8 cellular contexts compared by ENCODE assay signal in genomic region chr1:155253797-155254196, GRCh38. TPM values are rescaled to one million over a fixed set of nuclear protein-coding genes. Genes with fewer than 3 reads are reported as not detected.
A peak's percentile ranks its signal among the peaks of the same experiment; 100 is the strongest.
DNase-seq lines count a peak whose midpoint lies in the region; ATAC-seq and TF ChIP-seq lines count a peak whose summit lies in the region.

No MANE protein-coding gene starts in this region.

- TF ChIP-seq CTCF in foreskin fibroblast (IDR thresholded peaks at IDR 0.05; ENCODE audit: low read depth, low read length), result no peak

- no peak overlapping the region for H3K27ac Mint-ChIP-seq in T-helper 1 cell treated with Interleukin-12 subunit alpha and Interleukin-12 subunit beta and Interleukin-4 antibody, amounts not matched to agents 30 μg/mL and 1 μg/mL, for 36 hours
- no peak overlapping the region for H3K27ac Mint-ChIP-seq in activated CD4-positive, alpha-beta memory T cell treated with anti-CD3 and anti-CD28 coated beads for 36 hours
- H3K27ac Mint-ChIP-seq in stimulated activated memory B cell treated with anti-CD40 and anti-IgM and Interleukin-4, amounts not matched to agents 10 μg/mL and 1 μg/mL and 100 μg/mL, for 72 hours, result peak overlapping the region; percentile 81

- no peaks in the 10 kb centered on the region for H3K27me3 Mint-ChIP-seq in T-helper 1 cell treated with Interleukin-12 subunit alpha and Interleukin-12 subunit beta and Interleukin-4 antibody, amounts not matched to agents 30 μg/mL and 1 μg/mL, for 36 hours (ENCODE audit: low read depth)
- no peaks in the 10 kb centered on the region for H3K27me3 Mint-ChIP-seq in activated CD4-positive, alpha-beta memory T cell treated with anti-CD3 and anti-CD28 coated beads for 36 hours
- no peaks in the 10 kb centered on the region for H3K27me3 Mint-ChIP-seq in stimulated activated memory B cell treated with anti-CD40 and anti-IgM and Interleukin-4, amounts not matched to agents 10 μg/mL and 1 μg/mL and 100 μg/mL, for 72 hours

- intact Hi-C loops in activated CD4-positive, alpha-beta memory T cell treated with anti-CD3 and anti-CD28 coated beads for 36 hours (cut with micrococcal nuclease), result no loop called here

- peaks cover 18% of the 10 kb centered on the region for H3K36me3 Mint-ChIP-seq in T-helper 1 cell treated with Interleukin-12 subunit alpha and Interleukin-12 subunit beta and Interleukin-4 antibody, amounts not matched to agents 30 μg/mL and 1 μg/mL, for 36 hours (ENCODE audit: low read depth)
- peaks cover 15% of the 10 kb centered on the region for H3K36me3 Mint-ChIP-seq in activated CD4-positive, alpha-beta memory T cell treated with anti-CD3 and anti-CD28 coated beads for 36 hours
- H3K36me3 Mint-ChIP-seq in stimulated activated memory B cell treated with anti-CD40 and anti-IgM and Interleukin-4, amounts not matched to agents 10 μg/mL and 1 μg/mL and 100 μg/mL, for 72 hours, result peaks cover 26% of the 10 kb centered on the region

- H3K4me3 Mint-ChIP-seq in T-helper 1 cell treated with Interleukin-12 subunit alpha and Interleukin-12 subunit beta and Interleukin-4 antibody, amounts not matched to agents 30 μg/mL and 1 μg/mL, for 36 hours, result peak overlapping the region; percentile 80
- H3K4me3 Mint-ChIP-seq in activated CD4-positive, alpha-beta memory T cell treated with anti-CD3 and anti-CD28 coated beads for 36 hours, result peak overlapping the region; percentile 79
- peak overlapping the region; percentile 72 for H3K4me3 Mint-ChIP-seq in stimulated activated memory B cell treated with anti-CD40 and anti-IgM and Interleukin-4, amounts not matched to agents 10 μg/mL and 1 μg/mL and 100 μg/mL, for 72 hours

- no peaks in the 10 kb centered on the region for H3K9me3 Mint-ChIP-seq in T-helper 1 cell treated with Interleukin-12 subunit alpha and Interleukin-12 subunit beta and Interleukin-4 antibody, amounts not matched to agents 30 μg/mL and 1 μg/mL, for 36 hours
- H3K9me3 Mint-ChIP-seq in activated CD4-positive, alpha-beta memory T cell treated with anti-CD3 and anti-CD28 coated beads for 36 hours, result no peaks in the 10 kb centered on the region
- H3K9me3 Mint-ChIP-seq in stimulated activated memory B cell treated with anti-CD40 and anti-IgM and Interleukin-4, amounts not matched to agents 10 μg/mL and 1 μg/mL and 100 μg/mL, for 72 hours, result no peaks in the 10 kb centered on the region

- CTCF ChIA-PET in activated CD4-positive, alpha-beta memory T cell treated with anti-CD3 and anti-CD28 coated beads for 36 hours (lab: Charles Lee), result interaction anchor here (1.4 to 9.7 kb wide), 2 partner anchors 60 to 69 kb away, joined by 3 to 188 read pairs; partner anchors contain the start of gene RUSC1

- DNase-seq in T-helper 1 cell (no peak), foreskin fibroblast (peak in 1 of 2 donors; percentile 57), cerebellar nuclear complex (lab: John Stamatoyannopoulos, UW) (no peak)
- DNase-seq in activated CD4-positive, alpha-beta memory T cell treated with anti-CD3 and anti-CD28 coated beads for 36 hours, result no peak
- DNase-seq in stimulated activated CD8-positive, alpha-beta memory T cell treated with anti-CD3 and anti-CD28 coated beads, Interleukin-4, amount 100 ng/mL, for 48 hours, result no peak

- H3K4me1 Mint-ChIP-seq in T-helper 1 cell treated with Interleukin-12 subunit alpha and Interleukin-12 subunit beta and Interleukin-4 antibody, amounts not matched to agents 30 μg/mL and 1 μg/mL, for 36 hours (ENCODE audit: low read depth), result peaks cover 39% of the 10 kb centered on the region
- peaks cover 32% of the 10 kb centered on the region for H3K4me1 Mint-ChIP-seq in activated CD4-positive, alpha-beta memory T cell treated with anti-CD3 and anti-CD28 coated beads for 36 hours (ENCODE audit: low read depth)
- peaks cover 49% of the 10 kb centered on the region for H3K4me1 Mint-ChIP-seq in stimulated activated memory B cell treated with anti-CD40 and anti-IgM and Interleukin-4, amounts not matched to agents 10 μg/mL and 1 μg/mL and 100 μg/mL, for 72 hours

- POLR2A ChIA-PET in activated CD4-positive, alpha-beta memory T cell treated with anti-CD3 and anti-CD28 coated beads for 36 hours (lab: Charles Lee), result interaction anchor here (0.7 kb wide), 1 partner anchor 9 kb away, joined by 4 read pairs; no protein-coding TSS in a partner anchor

- ATAC-seq in stimulated activated memory B cell treated with anti-CD40 and anti-IgM and Interleukin-4, amounts not matched to agents 10 μg/mL and 1 μg/mL and 100 μg/mL, for 72 hours, result no peak
- no peak for ATAC-seq in GM18870 (IDR thresholded peaks at IDR 0.05; ENCODE audit: unreplicated experiment)

- H3K4me3 ChIP-seq in foreskin fibroblast (ENCODE audit: low read depth in 1 of 2, low read length in 2 of 2), result peak overlapping the region; percentile 74 to 79

RNA-seq across cellular contexts. Expression of gene ENTREP3, which starts 1.5 kb away (rescaled TPM):
- total RNA-seq in activated CD4-positive, alpha-beta memory T cell treated with anti-CD3 and anti-CD28 coated beads for 36 hours, result 10 to 100 TPM; 32.9 to 34.1 TPM

RNA-seq across cellular contexts. Expression of gene SCAMP3, which starts 8.4 kb away (rescaled TPM):
- 10 to 100 TPM; 89.6 to 91.7 TPM for total RNA-seq in activated CD4-positive, alpha-beta memory T cell treated with anti-CD3 and anti-CD28 coated beads for 36 hours

RNA-seq across cellular contexts. Expression of gene CLK2, which starts 19.5 kb away (rescaled TPM):
- 10 to 100 TPM; 62.0 to 68.1 TPM for total RNA-seq in activated CD4-positive, alpha-beta memory T cell treated with anti-CD3 and anti-CD28 coated beads for 36 hours

RNA-seq across cellular contexts. Expression of gene HCN3, which starts 23.5 kb away (rescaled TPM):
- total RNA-seq in activated CD4-positive, alpha-beta memory T cell treated with anti-CD3 and anti-CD28 coated beads for 36 hours, result 1 to 10 TPM; 1.9 to 2.4 TPM

RNA-seq across cellular contexts. Expression of gene MTX1, which starts 45.3 kb away (rescaled TPM):
- total RNA-seq in activated CD4-positive, alpha-beta memory T cell treated with anti-CD3 and anti-CD28 coated beads for 36 hours, result 10 to 100 TPM; 45.2 to 47.9 TPM
